ENCODE assay signal across 19 cellular contexts in the genomic region with DNA sequence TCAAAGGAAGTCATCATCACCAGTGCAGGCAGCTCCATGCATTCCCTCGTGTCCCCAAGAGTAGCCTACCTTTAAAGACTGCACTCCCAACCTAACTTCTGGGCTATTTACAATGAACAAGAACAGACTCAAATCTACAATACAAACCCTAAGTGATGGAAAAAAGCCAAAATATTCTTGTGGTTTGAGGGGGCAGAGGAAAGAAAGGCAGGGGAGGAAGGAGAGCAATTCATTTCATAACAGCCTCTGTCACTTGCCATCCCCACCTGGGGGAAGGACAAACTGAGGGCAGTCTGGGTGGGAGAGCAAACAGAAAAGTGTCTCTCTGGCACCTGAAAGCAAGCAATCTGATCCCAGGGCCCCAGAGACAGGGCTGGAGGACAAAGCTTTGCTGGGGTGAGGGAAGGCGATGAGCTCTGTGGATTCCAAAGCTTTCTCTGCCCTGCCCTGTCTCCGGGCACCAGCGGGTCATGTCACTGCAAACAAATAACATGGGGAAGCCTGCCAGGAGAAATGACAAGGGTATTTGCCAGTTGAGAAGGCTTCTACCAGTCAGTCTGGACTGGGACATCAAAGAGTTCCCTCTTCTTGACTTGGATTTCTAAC.
DNase-seq lines count a peak whose midpoint lies in the region; ATAC-seq, FAIRE-seq and TF ChIP-seq lines count a peak whose summit lies in the region.
"Had no signal": no experiment of that assay in that cellular context is flagged by ENCODE, and none has a peak within 500 bp of the region (broad histone marks: within the 10 kb centered on the region; RNA-seq: fewer than 3 reads in every experiment).

No MANE protein-coding gene starts in this region.

- in situ Hi-C loops in HepG2 (cut with HindIII; ENCODE audit: extremely low pct_ligation_motif_present, low pct_unique_long_range_greater_than_20kb), result no loop called here

- H3K27me3 ChIP-seq in HepG2 (ENCODE audit: control insufficient read depth in 1 of 2, insufficient read depth in 2 of 2, low read length in 2 of 2) (no peaks in the 10 kb centered on the region; a peak in 1 of 5 replicates), A673 (replicated peaks; ENCODE audit: insufficient read depth, low read depth, low read length, poor library complexity) (no peaks in the 10 kb centered on the region)

- 15% methylated on average over 4 of the region's 4 CpGs for WGBS in HepG2 (ENCODE audit: low lambda C conversion rate)

- H3K4me1 ChIP-seq in HepG2 (ENCODE audit: insufficient read depth, low read length) (no peaks in the 10 kb centered on the region), A673 (ENCODE audit: insufficient read depth, low read length, poor library complexity, severe bottlenecking) (no peaks in the 10 kb centered on the region)

- CTCF ChIA-PET in HepG2 (lab: Yijun Ruan, JAX; ENCODE audit: low intra/inter-chr PET ratio, low total read pairs) (no interaction called here), A673 (lab: Charles Lee) (no interaction called here)

- H3K9me3 Mint-ChIP-seq in effector memory CD8-positive, alpha-beta T cell, result peaks cover 0 to 9% of the 10 kb centered on the region in 2 donors

- TF ChIP-seq RAD21 in HepG2 (CRISPR knock-in tag; IDR thresholded peaks at IDR 0.05), result no peak

- no peak for TF ChIP-seq POLR2A in HepG2 (IDR thresholded peaks at IDR 0.05; ENCODE audit: insufficient read depth in 1 of 2, low read depth in 2 of 2, low read length in 2 of 2)

- no peaks in the 10 kb centered on the region for H3K4me1 Mint-ChIP-seq in effector memory CD8-positive, alpha-beta T cell (ENCODE audit: low read depth in 2 of 2)
- H3K4me1 Mint-ChIP-seq: memory B cell, WTC11 had no signal

- intact Hi-C loops in Right ventricle myocardium superior (cut with DNase I) (loop anchor here (10.0 kb wide), 1 partner anchor 93 kb away; no protein-coding TSS in a partner anchor), cardiac septum (cut with DNase I) (loop anchor here (10.0 kb wide), 1 partner anchor 703 kb away; no protein-coding TSS in a partner anchor), HepG2 (cut with micrococcal nuclease; ENCODE audit: unreplicated experiment) (no loop called here), A673 (cut with micrococcal nuclease; ENCODE audit: unreplicated experiment) (no loop called here)

- no peak overlapping the region for H3K27ac Mint-ChIP-seq in effector memory CD8-positive, alpha-beta T cell
- H3K27ac Mint-ChIP-seq: activated CD8-positive, alpha-beta T cell treated with anti-CD3 and anti-CD28 coated beads, Interleukin-2, amount 10 ng/mL, durations not matched to agents 7 days and 5 days; activated T-helper 2 cell treated with anti-CD3 and anti-CD28 coated beads, Interferon-gamma antibody, Interleukin-2, Interleukin-4, amounts not matched to agents 10 μg/mL and 5 μg/mL and 100 μg/mL, durations not matched to agents 14 hours and 24 hours and 36 hours; memory B cell; T-cell; WTC11 had no signal

- peaks cover 9% of the 10 kb centered on the region; the same call in 1 of the 2 replicates for H3K9me3 ChIP-seq in HepG2 (ENCODE audit: low read length)
- no peaks in the 10 kb centered on the region for H3K9me3 ChIP-seq in A673 (ENCODE audit: low read depth, low read length, poor library complexity, severe bottlenecking)

- H3K36me3 Mint-ChIP-seq in effector memory CD8-positive, alpha-beta T cell (ENCODE audit: insufficient read depth), result no peaks in the 10 kb centered on the region

- no peak overlapping the region for H3K4me3 Mint-ChIP-seq in effector memory CD8-positive, alpha-beta T cell
- H3K4me3 Mint-ChIP-seq: activated CD8-positive, alpha-beta T cell treated with anti-CD3 and anti-CD28 coated beads, Interleukin-2, amount 10 ng/mL, durations not matched to agents 7 days and 5 days; memory B cell; T-cell; WTC11 had no signal

- BruUV-seq in HepG2 (replicated peaks; lab: Mats Ljungman, UMichigan), result no TSS peak
- BruUV-seq in A673 (replicated peaks; lab: Mats Ljungman, UMichigan), result no TSS peak

- ATAC-seq in Right ventricle myocardium superior (ENCODE audit: poor library complexity) (peak; percentile 74), HepG2 (no peak)
- ATAC-seq in effector memory CD8-positive, alpha-beta T cell (replicated peaks), result no peak
- ATAC-seq: activated CD8-positive, alpha-beta T cell treated with anti-CD3 and anti-CD28 coated beads, Interleukin-2, amount 10 ng/mL, durations not matched to agents 7 days and 5 days; Panc1; T-cell; WTC11 had no signal

- H3K79me2 ChIP-seq in HepG2 (ENCODE audit: insufficient read depth, low read length), result no peaks in the 10 kb centered on the region

- TF ChIP-seq CTCF in VCaP (conservative IDR thresholded peaks at IDR 0.05), result no peak
- TF ChIP-seq CTCF in HepG2 (CRISPR knock-in tag; IDR thresholded peaks at IDR 0.05), result no peak
- no peak for TF ChIP-seq CTCF in A673 (conservative IDR thresholded peaks at IDR 0.05; ENCODE audit: low read depth, low read length)

- TF ChIP-seq EP300 in HepG2 (IDR thresholded peaks at IDR 0.05; ENCODE audit: low read depth in 2 of 2, low read length in 2 of 2) (no peak), HepG2 (CRISPR knock-in tag; IDR thresholded peaks at IDR 0.05; ENCODE audit: borderline replicate concordance) (no peak)

- DNase-seq in Right ventricle myocardium superior (no peak), cardiac septum (ENCODE audit: low spot score) (no peak), HepG2 (ENCODE audit: low spot score) (peak; percentile 41), A673 (ENCODE audit: low spot score) (no peak), germinal center (ENCODE audit: low spot score) (no peak), NCI-H345 (lab: John Stamatoyannopoulos, UW) (no peak)
- DNase-seq in effector memory CD8-positive, alpha-beta T cell, result no peak
- DNase-seq: activated CD8-positive, alpha-beta T cell treated with anti-CD3 and anti-CD28 coated beads, Interleukin-2, amount 10 ng/mL, durations not matched to agents 7 days and 5 days; NCI-H1694 treated with DMSO at 0.1 percent for 48 hours; NCI-H526 treated with DMSO at 0.1 percent for 48 hours; stimulated activated CD4-positive, alpha-beta T cell treated with anti-CD3 and anti-CD28 coated beads, Interleukin-12 subunit alpha, Interleukin-12 subunit beta, amount 100 ng/mL, for 4 hours; stimulated activated naive CD4-positive, alpha-beta T cell treated with Interleukin-2 at 50 U/mL for 16 hours; T-cell had no signal

- H2AFZ ChIP-seq in HepG2 (ENCODE audit: low read length), result no peak overlapping the region

- H3K9ac ChIP-seq in HepG2 (ENCODE audit: insufficient read depth, low read depth, low read length), result no peak overlapping the region

- POLR2A ChIA-PET in HepG2 (lab: Yijun Ruan, JAX) (no interaction called here), A673 (lab: Charles Lee; ENCODE audit: low non-redundant PET) (interaction anchor here (0.5 kb wide), 1 partner anchor 694 kb away, joined by 6 read pairs; no protein-coding TSS in a partner anchor)

- no peaks in the 10 kb centered on the region for H3K36me3 ChIP-seq in HepG2 (replicated peaks in 1 of 2; ENCODE audit: control insufficient read depth in 1 of 2, insufficient read depth in 2 of 2, low read length in 2 of 2)
- no peaks in the 10 kb centered on the region for H3K36me3 ChIP-seq in A673 (ENCODE audit: insufficient read depth, low read length, poor library complexity, severe bottlenecking)

- no peaks in the 10 kb centered on the region for H4K20me1 ChIP-seq in HepG2 (ENCODE audit: insufficient read depth, low read length)

- no peak for FAIRE-seq in HepG2 (lab: Jason Lieb, UNC)
- FAIRE-seq: colon had no signal

- H3K27ac ChIP-seq in VCaP (0 out of 2 replicates have a peak overlapping the region, but pooled peaks have one; percentile 1), HepG2 (ENCODE audit: extremely low read length, insufficient read depth, low read length) (no peak overlapping the region), A673 (ENCODE audit: low read depth, low read length, poor library complexity, severe bottlenecking) (no peak overlapping the region)

- H3K4me2 ChIP-seq in HepG2 (ENCODE audit: low read depth, low read length), result no peak overlapping the region

- H3K4me3 ChIP-seq in HepG2 (replicated peaks in 1 of 3; ENCODE audit: insufficient read depth in 1 of 3, low read depth in 2 of 3, low read length in 3 of 3), result no peak overlapping the region
- H3K4me3 ChIP-seq in A673 (ENCODE audit: low read depth, low read length, poor library complexity, severe bottlenecking), result no peak overlapping the region

- peaks cover 0 to 22% of the 10 kb centered on the region in 2 donors for H3K27me3 Mint-ChIP-seq in effector memory CD8-positive, alpha-beta T cell
- H3K27me3 Mint-ChIP-seq: memory B cell had no signal

TF ChIP-seq in HepG2, 621 proteins besides CTCF, POLR2A, EP300 and RAD21 (continues in another document):
- TF ChIP-seq SRY (CRISPR knock-in tag; IDR thresholded peaks at IDR 0.05), result no peak
- TF ChIP-seq RCOR2 (CRISPR knock-in tag; IDR thresholded peaks at IDR 0.05), result no peak
- no peak for TF ChIP-seq SIN3B (IDR thresholded peaks at IDR 0.05; ENCODE audit: low read length)
- no peak for TF ChIP-seq PTBP1 (IDR thresholded peaks at IDR 0.05; ENCODE audit: low read depth, low read length, poor library complexity, severe bottlenecking)
- no peak for TF ChIP-seq ARHGAP35 (CRISPR knock-in tag; IDR thresholded peaks at IDR 0.05; ENCODE audit: borderline replicate concordance)
- no peak for TF ChIP-seq CEBPG (CRISPR knock-in tag; IDR thresholded peaks at IDR 0.05)
- TF ChIP-seq ZNF333 (CRISPR knock-in tag; IDR thresholded peaks at IDR 0.05; ENCODE audit: borderline replicate concordance), result no peak
- TF ChIP-seq ZBTB3 (CRISPR knock-in tag; IDR thresholded peaks at IDR 0.05; ENCODE audit: borderline replicate concordance, low read depth), result no peak
- TF ChIP-seq ZNF205 (CRISPR knock-in tag; IDR thresholded peaks at IDR 0.05), result no peak
- no peak for TF ChIP-seq ZSCAN9 (CRISPR knock-in tag; IDR thresholded peaks at IDR 0.05; ENCODE audit: borderline replicate concordance)
- TF ChIP-seq ZNF33A (CRISPR knock-in tag; IDR thresholded peaks at IDR 0.05; ENCODE audit: borderline replicate concordance), result no peak
- TF ChIP-seq ZSCAN21 (CRISPR knock-in tag; IDR thresholded peaks at IDR 0.05; ENCODE audit: borderline replicate concordance), result no peak
- no peak for TF ChIP-seq NFKBIZ (CRISPR knock-in tag; IDR thresholded peaks at IDR 0.05)

Comparison
In these comparisons a context has a peak if more than half of its experiments do, and no peak if none do; other contexts are left out.
1. intact Hi-C loops: an anchor here in Right ventricle myocardium superior (10.0 kb wide) and cardiac septum (10.0 kb wide); none called in HepG2 and A673.